ENCODE assay signal across 30 cellular contexts in the genomic region with DNA sequence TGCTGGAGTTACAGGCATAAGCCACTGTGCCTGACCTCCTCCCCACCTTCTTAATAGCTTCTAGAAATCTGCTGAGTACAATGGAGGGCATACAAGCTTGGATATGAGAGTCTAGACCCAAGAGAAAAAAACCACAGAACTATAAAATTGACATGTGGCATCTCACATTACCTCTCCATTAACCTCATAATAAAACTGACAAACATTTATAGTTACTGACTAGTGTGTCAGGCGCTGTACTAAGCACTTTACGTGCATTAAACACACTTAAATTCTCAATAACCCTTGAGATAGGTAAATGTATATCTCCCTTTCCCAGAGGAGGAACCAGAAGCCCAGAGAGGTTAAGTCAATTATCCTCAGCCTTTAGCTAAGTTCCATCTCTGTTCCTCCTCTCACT.
"Had no signal": no experiment of that assay in that cellular context is flagged by ENCODE, and none has a peak within 500 bp of the region (broad histone marks: within the 10 kb centered on the region; RNA-seq: fewer than 3 reads in every experiment).

No MANE protein-coding gene starts in this region.

- ATAC-seq: activated CD4-positive, CD25-positive, alpha-beta regulatory T cell treated with anti-CD3 and anti-CD28 coated beads, Interleukin-2, amount 50 U/mL, for 24 hours; activated CD8-positive, alpha-beta T cell treated with anti-CD3 and anti-CD28 coated beads for 36 hours; activated T-cell treated with anti-CD3 and anti-CD28 coated beads, Interleukin-2, amount 50 U/mL, for 4 hours; activated T-helper 17 cell treated with anti-CD3 and anti-CD28 coated beads, Interleukin-2, amount 50 U/mL, for 72 hours; effector memory CD8-positive, alpha-beta T cell; foreskin keratinocyte; gastrocnemius medialis; heart left ventricle; T-helper 17 cell had no signal

- H3K36me3 ChIP-seq: brain microvascular endothelial cell, esophagus muscularis mucosa, gastrocnemius medialis, heart left ventricle, WERI-Rb-1 had no signal

- DNase-seq: activated B cell treated with CpG ODN at 0.5 μM for 24 hours; activated CD4-positive, alpha-beta T cell treated with anti-CD3 and anti-CD28 coated beads for 48 hours; activated CD4-positive, alpha-beta T cell treated with anti-CD3 and anti-CD28 coated beads, Interleukin-2, amount 50 U/mL, for 1 hour; activated CD4-positive, alpha-beta T cell treated with anti-CD3 and anti-CD28 coated beads, Interleukin-2, amount 50 U/mL, for 48 hours; activated CD8-positive, alpha-beta memory T cell treated with anti-CD3 and anti-CD28 coated beads for 24 hours; activated CD8-positive, alpha-beta T cell treated with anti-CD3 and anti-CD28 coated beads for 36 hours; activated effector memory CD4-positive, alpha-beta T cell treated with Interleukin-2 at 50 U/mL for 16 hours; activated gamma-delta T cell treated with Interleukin-2 at 50 U/mL for 16 hours; activated naive CD4-positive, alpha-beta T cell treated with anti-CD3 and anti-CD28 coated beads, Interleukin-2, amount 50 U/mL, for 16 hours; activated naive CD4-positive, alpha-beta T cell treated with Interleukin-2 at 50 U/mL for 16 hours; activated T-cell treated with anti-CD3 and anti-CD28 coated beads, Interleukin-2, amount 50 U/mL, for 4 hours; amniotic stem cell; anterior cingulate cortex; brain microvascular endothelial cell; caudate nucleus; cortex of kidney; dermis blood vessel endothelial cell; effector CD4-positive, alpha-beta T cell; effector memory CD8-positive, alpha-beta T cell; erythroblast; foreskin keratinocyte; gastrocnemius medialis; glutamatergic neuron; heart left ventricle; T-helper 17 cell; T1000; WERI-Rb-1 had no signal

- H3K4me3 ChIP-seq: esophagus muscularis mucosa, gastrocnemius medialis, heart left ventricle had no signal

- H3K9me3 ChIP-seq: esophagus muscularis mucosa, gastrocnemius medialis, heart left ventricle had no signal

- H3K27ac ChIP-seq: brain microvascular endothelial cell, esophagus muscularis mucosa, foreskin keratinocyte, gastrocnemius medialis, heart left ventricle, WERI-Rb-1 had no signal

- H3K4me1 ChIP-seq: esophagus muscularis mucosa, foreskin keratinocyte, gastrocnemius medialis, heart left ventricle had no signal

- H3K27me3 ChIP-seq: brain microvascular endothelial cell, esophagus muscularis mucosa, foreskin keratinocyte, gastrocnemius medialis, heart left ventricle had no signal
